In the genomic region with DNA sequence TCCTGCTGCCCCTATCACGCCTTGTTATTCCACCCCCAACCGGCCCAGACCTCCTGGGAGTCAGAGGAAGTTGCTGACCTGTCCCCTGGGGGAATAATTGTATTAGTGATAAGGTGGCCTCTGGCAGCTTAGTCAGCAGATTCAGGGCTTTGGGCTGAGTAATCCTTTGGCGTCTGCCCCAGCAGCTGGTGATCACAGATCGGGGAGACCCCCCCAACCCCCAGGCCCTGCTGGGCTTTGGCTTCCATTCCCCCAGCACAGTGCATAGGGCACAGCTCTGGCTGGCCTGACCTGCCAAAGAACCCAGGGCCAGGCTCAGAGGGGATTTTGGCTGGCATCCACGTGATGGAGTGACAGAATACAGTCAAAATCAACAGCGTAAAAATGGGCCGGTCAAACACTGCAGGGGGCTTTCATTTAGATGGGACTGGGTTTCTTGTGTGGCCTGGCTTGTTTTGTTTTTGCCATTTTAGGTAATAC, we compare ENCODE assay signal across 11 cellular contexts. TPM values are rescaled to one million over a fixed set of nuclear protein-coding genes. Genes with fewer than 3 reads are reported as not detected.
A peak's percentile ranks its signal among the peaks of the same experiment; 100 is the strongest.
DNase-seq lines count a peak whose midpoint lies in the region; ATAC-seq, FAIRE-seq and TF ChIP-seq lines count a peak whose summit lies in the region.
"Had no signal": no experiment of that assay in that cellular context is flagged by ENCODE, and none has a peak within 500 bp of the region (broad histone marks: within the 10 kb centered on the region; RNA-seq: fewer than 3 reads in every experiment).

No MANE protein-coding gene starts in this region.

- H3K14ac ChIP-seq in mesenchymal stem cell (ENCODE audit: low read length in 2 of 2): no peak overlapping the region

- H3K9me3 ChIP-seq in GM12878 (replicated peaks; ENCODE audit: control insufficient read depth, insufficient read depth, low read length) (no peaks in the 10 kb centered on the region), mesenchymal stem cell (ENCODE audit: control insufficient read depth, low read length) (no peaks in the 10 kb centered on the region), Caco-2 (no peaks in the 10 kb centered on the region), gastrocnemius medialis (no peaks in the 10 kb centered on the region)

- TF ChIP-seq CTCF in GM12878 (IDR thresholded peaks at IDR 0.05 in 2 of 3, conservative IDR thresholded peaks at IDR 0.05 in 1 of 3; ENCODE audit: control insufficient read depth in 2 of 3, extremely low read depth in 1 of 3, insufficient read depth in 1 of 3, low read depth in 3 of 3, low read length in 3 of 3) (no peak), Caco-2 (IDR thresholded peaks at IDR 0.05; ENCODE audit: insufficient read depth in 1 of 2, low read depth in 1 of 2, low read length in 1 of 2, severe bottlenecking in 1 of 2, unreplicated experiment in 1 of 2) (no peak), gastrocnemius medialis (IDR thresholded peaks at IDR 0.05 in 4 of 5, conservative IDR thresholded peaks at IDR 0.05 in 1 of 5) (no peak)

- no peak overlapping the region for H3K18ac ChIP-seq in mesenchymal stem cell (ENCODE audit: low read depth in 1 of 2, low read length in 2 of 2)

- no peaks in the 10 kb centered on the region for H4K20me1 ChIP-seq in GM12878 (ENCODE audit: control insufficient read depth, insufficient read depth)

- no peaks in the 10 kb centered on the region for H3K79me1 ChIP-seq in mesenchymal stem cell (replicated peaks; ENCODE audit: low read length, poor library complexity, severe bottlenecking)

- TF ChIP-seq EP300 in GM12878 (IDR thresholded peaks at IDR 0.05; ENCODE audit: borderline replicate concordance in 1 of 2, control insufficient read depth in 1 of 2, low read depth in 2 of 2, low read length in 2 of 2): no peak

- POLR2A ChIA-PET in GM12878 (lab: Charles Lee) (no interaction called here), Caco-2 (lab: Charles Lee) (no interaction called here)

- H3K36me3 Mint-ChIP-seq in Caco-2 (ENCODE audit: insufficient read depth, unreplicated experiment): no peaks in the 10 kb centered on the region

- H3K36me3 ChIP-seq in GM12878 (ENCODE audit: control insufficient read depth in 2 of 2, insufficient read depth in 2 of 2, low read length in 1 of 2) (no peaks in the 10 kb centered on the region), mesenchymal stem cell (ENCODE audit: control insufficient read depth in 1 of 2, insufficient read depth in 2 of 2, low read depth in 1 of 2, low read length in 2 of 2) (peaks cover 0 to 3% of the 10 kb centered on the region in 2 experiments), Caco-2 (ENCODE audit: control insufficient read depth, insufficient read depth, low read length) (no peaks in the 10 kb centered on the region), gastrocnemius medialis (no peaks in the 10 kb centered on the region)

- SMC1A ChIA-PET in GM12878 (lab: Charles Lee; ENCODE audit: uncharacterized antibody, unreplicated experiment): no interaction called here

- peak overlapping the region; percentile 31 for H4K8ac ChIP-seq in mesenchymal stem cell (ENCODE audit: low read length)

- H3K9ac ChIP-seq in GM12878 (ENCODE audit: control insufficient read depth, insufficient read depth, low read length): no peak overlapping the region
- no peak overlapping the region for H3K9ac ChIP-seq in mesenchymal stem cell (ENCODE audit: low read length)

- H3K4me1 Mint-ChIP-seq in Caco-2 (ENCODE audit: low read depth, unreplicated experiment): peaks cover 8% of the 10 kb centered on the region

- 26% methylated on average over 7 of the region's 7 CpGs for WGBS in GM12878 (ENCODE audit: insufficient coverage, insufficient replicate concordance, low lambda C conversion rate, missing lambda C conversion rate)
- WGBS in mesenchymal stem cell: 5% methylated on average over 4 of the region's 7 CpGs

- H3K4me3 Mint-ChIP-seq in Caco-2 (ENCODE audit: unreplicated experiment): no peak overlapping the region

- no peaks in the 10 kb centered on the region for H3K27me3 Mint-ChIP-seq in Caco-2 (ENCODE audit: insufficient read depth, unreplicated experiment)

- intact Hi-C loops in GM12878 (cut with micrococcal nuclease; ENCODE audit: unreplicated experiment) (no loop called here), Caco-2 (cut with micrococcal nuclease; ENCODE audit: unreplicated experiment) (loop anchor here (10.0 kb wide), 1 partner anchor 692 kb away; a partner anchor contains a TSS), gastrocnemius medialis (cut with DNase I; ENCODE audit: low total_unique reads) (no loop called here)

- FAIRE-seq in GM12878 (lab: Jason Lieb, UNC): no peak

- H3K79me2 ChIP-seq in GM12878 (ENCODE audit: control insufficient read depth, insufficient read depth, low read length): no peaks in the 10 kb centered on the region

- RAD21 ChIA-PET in GM12878 (lab: Charles Lee; ENCODE audit: unreplicated experiment): interaction anchor here (0.7 kb wide), 1 partner anchor 350 kb away, joined by 3 read pairs; no protein-coding TSS in a partner anchor

- H3K4me3 ChIP-seq in GM12878 (no peak overlapping the region), mesenchymal stem cell (ENCODE audit: insufficient read depth in 1 of 2, low read depth in 1 of 2, low read length in 2 of 2) (no peak overlapping the region), Caco-2 (ENCODE audit: low read depth, low read length) (no peak overlapping the region), gastrocnemius medialis (no peak overlapping the region)

- CTCF ChIA-PET in GM12878 (lab: Yijun Ruan, JAX) (interaction anchor here (6.0 kb wide), 1 partner anchor 351 kb away, joined by 69 read pairs; no protein-coding TSS in a partner anchor), Caco-2 (lab: Charles Lee) (no interaction called here)

- DNase-seq in D341Med (ENCODE audit: low spot score) (peak; percentile 72), LHCN-M2 (ENCODE audit: low read depth) (peak; percentile 62), GM12878 (ENCODE audit: low read depth, low spot score) (no peak), mesenchymal stem cell (peak; percentile 44), Caco-2 (no peak), gastrocnemius medialis (no peak), NCI-H2196 (lab: John Stamatoyannopoulos, UW; ENCODE audit: unreplicated experiment) (no peak)
- DNase-seq: amniotic stem cell, hippocampal formation had no signal

- no peak overlapping the region for H4K91ac ChIP-seq in mesenchymal stem cell (ENCODE audit: low read length)

- no peak overlapping the region for H3K4ac ChIP-seq in mesenchymal stem cell (ENCODE audit: low read depth in 1 of 2, low read length in 2 of 2)

- in situ Hi-C loops in GM12878 (cut with MboI) (loop anchor here (10.0 kb wide), 2 partner anchors 348 to 352 kb away; no protein-coding TSS in a partner anchor), gastrocnemius medialis (cut with MboI; ENCODE audit: low sequenced_read_pairs in 4 of 4) (loop anchor here in 3 of 4 donors (10.0 kb wide), 1 partner anchor 62 kb away; no protein-coding TSS in a partner anchor)

- H2AK5ac ChIP-seq in mesenchymal stem cell (ENCODE audit: low read length, severe bottlenecking): peak overlapping the region; percentile 82

- H3K27ac ChIP-seq in GM12878 (ENCODE audit: control insufficient read depth, insufficient read depth) (no peak overlapping the region), mesenchymal stem cell (ENCODE audit: low read length, poor library complexity, severe bottlenecking) (peak overlapping the region; percentile 95), gastrocnemius medialis (no peak overlapping the region)

- H3K4me2 ChIP-seq in GM12878 (ENCODE audit: control insufficient read depth, insufficient read depth): no peak overlapping the region
- H3K4me2 ChIP-seq in mesenchymal stem cell (ENCODE audit: low read length, poor library complexity, severe bottlenecking): no peak overlapping the region

- H3K27me3 ChIP-seq in GM12878 (replicated peaks in 1 of 2; ENCODE audit: control insufficient read depth in 2 of 2, insufficient read depth in 2 of 2, low read length in 1 of 2) (no peaks in the 10 kb centered on the region; a peak in 1 of 4 replicates), mesenchymal stem cell (ENCODE audit: control insufficient read depth in 1 of 2, insufficient read depth in 1 of 2, low read length in 2 of 2) (peaks cover 0 to 29% of the 10 kb centered on the region in 2 experiments), Caco-2 (replicated peaks; ENCODE audit: control insufficient read depth, insufficient read depth, low read length) (no peaks in the 10 kb centered on the region), gastrocnemius medialis (no peaks in the 10 kb centered on the region)

- BruUV-seq in GM12878 (replicated peaks; lab: Mats Ljungman, UMichigan) (no TSS peak), Caco-2 (replicated peaks; lab: Mats Ljungman, UMichigan) (no TSS peak)

- ATAC-seq in GM12878 (peak; percentile 47), gastrocnemius medialis (no peak), HG02870 (IDR thresholded peaks at IDR 0.05; ENCODE audit: unreplicated experiment) (no peak)
- ATAC-seq: Right ventricle myocardium inferior had no signal

- H3K9me3 Mint-ChIP-seq in Caco-2 (ENCODE audit: unreplicated experiment): no peaks in the 10 kb centered on the region

- H2BK5ac ChIP-seq in mesenchymal stem cell (ENCODE audit: low read depth, low read length, poor library complexity, severe bottlenecking): peak overlapping the region; percentile 57

- no peak overlapping the region for H2AFZ ChIP-seq in GM12878 (ENCODE audit: control insufficient read depth, low read depth, low read length)
- no peak overlapping the region for H2AFZ ChIP-seq in mesenchymal stem cell (ENCODE audit: low read depth, low read length)

- no peak overlapping the region for H2BK12ac ChIP-seq in mesenchymal stem cell (ENCODE audit: low read length in 2 of 2)

- no peak overlapping the region for H3K23ac ChIP-seq in mesenchymal stem cell (ENCODE audit: low read length in 2 of 2)

- H3K4me1 ChIP-seq in GM12878 (ENCODE audit: control insufficient read depth, insufficient read depth, low read length) (peaks cover 10% of the 10 kb centered on the region), mesenchymal stem cell (ENCODE audit: control insufficient read depth, insufficient read depth, low read depth, low read length) (peaks cover 49% of the 10 kb centered on the region), Caco-2 (no peaks in the 10 kb centered on the region), gastrocnemius medialis (no peaks in the 10 kb centered on the region)

- TF ChIP-seq RAD21 in GM12878 (IDR thresholded peaks at IDR 0.05; ENCODE audit: insufficient read depth, low read depth, low read length): no peak

- no peak overlapping the region for H2BK15ac ChIP-seq in mesenchymal stem cell (ENCODE audit: low read depth, poor library complexity, severe bottlenecking)

- H2BK120ac ChIP-seq in mesenchymal stem cell (ENCODE audit: low read depth, low read length): no peak overlapping the region

- TF ChIP-seq POLR2A in GM12878 (IDR thresholded peaks at IDR 0.05; ENCODE audit: low read depth, low read length) (no peak), gastrocnemius medialis (IDR thresholded peaks at IDR 0.05) (no peak)

- H3K27ac Mint-ChIP-seq in Caco-2 (ENCODE audit: unreplicated experiment): no peak overlapping the region

RNA-seq across cellular contexts. Expression of a gene that starts 3.9 kb away (rescaled TPM):
- total RNA-seq in LHCN-M2 (2014; rRNA removed): 0.06 TPM in 1 of 2 replicates, not detected in the other
- polyA plus RNA-seq in LHCN-M2 (2012): not detected
- total RNA-seq in GM12878 (2013; cell fraction: nucleolus; rRNA removed): 0.23 TPM in 1 of 2 replicates, not detected in the other
- total RNA-seq in GM12878 (2014; rRNA removed): not detected in 2 replicates
- total RNA-seq in GM12878 (2014; rRNA removed; fragmentation: Illumina TruSeq; extraction: Trizol): not detected in 2 replicates
- not detected in 2 replicates for total RNA-seq in GM12878 (2021)
- polyA plus RNA-seq in GM12878 (2011; ENCODE audit: low read depth): not detected
- polyA plus RNA-seq in GM12878 (2011; rRNA removed): not detected in 2 replicates
- polyA plus RNA-seq in GM12878 (2011; cell fraction: cytosol; rRNA removed): not detected in 2 replicates
- not detected in 2 replicates for polyA plus RNA-seq in GM12878 (2011; cell fraction: nucleus; rRNA removed)
- polyA plus RNA-seq in GM12878 (2012): 0.26 TPM in 1 of 2 replicates, not detected in the other
- polyA plus RNA-seq in GM12878 (2014; fragmentation: Illumina TruSeq; extraction: Trizol): not detected in 2 replicates
- under 1 TPM; 0.05 to 0.11 TPM for polyA plus RNA-seq in GM12878 (2014; fragmentation: Nextera tagmentation; extraction: Ambion mirVana)
- not detected in 2 replicates for polyA plus RNA-seq in GM12878 (2014; rRNA removed)
- polyA plus RNA-seq in GM12878 (2016; fragmentation: Nextera tagmentation; extraction: Ambion mirVana): under 1 TPM in 1 of 2 experiments, not detected in 1; 0.11 TPM
- not detected in 2 replicates for polyA minus RNA-seq in GM12878 (2011; rRNA and poly(A)+ RNA removed)
- polyA minus RNA-seq in GM12878 (2011; cell fraction: cytosol; rRNA and poly(A)+ RNA removed): not detected in 2 replicates
- not detected in 2 replicates for polyA minus RNA-seq in GM12878 (2011; cell fraction: nucleus; rRNA and poly(A)+ RNA removed)
- polyA plus RNA-seq in mesenchymal stem cell (2013, experiment 1 of 2): 0.11 TPM
- polyA plus RNA-seq in mesenchymal stem cell (2013, experiment 2 of 2): 0.05 TPM
- total RNA-seq in Caco-2 (2022): not detected in 2 replicates
- not detected for total RNA-seq in gastrocnemius medialis
- total RNA-seq: Right ventricle myocardium inferior had no signal

Comparison
In these comparisons a context has a peak if more than half of its experiments do, and no peak if none do; other contexts are left out.
1. DNase-seq: peak in D341Med (single experiment), LHCN-M2 (single experiment) and mesenchymal stem cell (single experiment); none in GM12878 (single experiment), Caco-2 (0 of 2), gastrocnemius medialis (0 of 2) and NCI-H2196 (single experiment).